23 cellular contexts compared by ENCODE assay signal in the genomic region with DNA sequence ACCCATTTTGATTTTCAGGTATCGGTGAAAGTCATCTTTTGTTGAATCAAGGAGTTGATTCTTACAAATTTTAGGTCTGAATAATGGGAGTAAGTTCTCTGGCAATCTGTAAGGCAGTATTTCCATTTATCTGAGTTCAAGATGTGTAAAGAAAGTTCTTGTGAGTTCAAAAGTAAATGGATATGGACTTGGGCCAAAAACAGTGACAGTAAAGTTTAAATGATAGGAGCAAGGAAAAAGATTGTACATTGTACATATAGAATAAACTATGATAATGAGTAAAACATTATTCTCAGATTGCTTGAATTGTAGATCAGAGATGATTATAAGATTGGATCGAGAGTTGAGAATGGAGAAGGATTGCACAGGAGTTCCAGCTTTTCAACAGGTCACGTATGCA.
"Had no signal": no experiment of that assay in that cellular context is flagged by ENCODE, and none has a peak within 500 bp of the region (broad histone marks: within the 10 kb centered on the region; RNA-seq: fewer than 3 reads in every experiment).

No MANE protein-coding gene starts in this region.

- H3K4me1 Mint-ChIP-seq: activated B cell treated with CpG ODN at 0.5 μM for 24 hours; activated CD4-positive, alpha-beta T cell treated with anti-CD3 and anti-CD28 coated beads, Interleukin-2, amount 10 ng/mL, durations not matched to agents 7 days and 5 days; brain; central memory CD8-positive, alpha-beta T cell; T-helper 17 cell had no signal

- H3K36me3 Mint-ChIP-seq: activated CD4-positive, alpha-beta memory T cell treated with anti-CD3 and anti-CD28 coated beads for 36 hours; activated naive CD8-positive, alpha-beta T cell; brain had no signal

- H3K9me3 Mint-ChIP-seq: activated B cell treated with CpG ODN at 0.5 μM for 24 hours; activated CD4-positive, alpha-beta memory T cell treated with anti-CD3 and anti-CD28 coated beads for 36 hours; activated CD4-positive, alpha-beta T cell treated with anti-CD3 and anti-CD28 coated beads, Interleukin-2, amount 10 ng/mL, durations not matched to agents 7 days and 5 days; activated naive CD4-positive, alpha-beta T cell treated with anti-CD3 and anti-CD28 coated beads for 36 hours; activated T-cell treated with anti-CD3 and anti-CD28 coated beads, Interleukin-2, amount 50 U/mL, for 4 hours; brain; central memory CD8-positive, alpha-beta T cell had no signal

- DNase-seq: activated B cell treated with CpG ODN at 0.5 μM for 24 hours; activated CD4-positive, alpha-beta memory T cell treated with anti-CD3 and anti-CD28 coated beads for 36 hours; activated CD4-positive, alpha-beta T cell treated with anti-CD3 and anti-CD28 coated beads, Interleukin-2, amount 10 ng/mL, durations not matched to agents 7 days and 5 days; activated CD8-positive, alpha-beta memory T cell treated with anti-CD3 and anti-CD28 coated beads for 24 hours; activated effector memory CD4-positive, alpha-beta T cell treated with anti-CD3 and anti-CD28 coated beads, Interleukin-2, amount 50 U/mL, for 16 hours; activated naive CD4-positive, alpha-beta T cell treated with anti-CD3 and anti-CD28 coated beads for 36 hours; activated T-cell treated with anti-CD3 and anti-CD28 coated beads, Interleukin-2, amount 50 U/mL, for 4 hours; amygdala; Karpas-422; MM.1S; NCI-H1105 treated with DMSO at 0.1 percent for 48 hours; NCI-H1436 treated with DMSO at 0.1 percent for 48 hours; NCI-H187; NCI-H2081; NCI-H510A treated with DMSO at 0.1 percent for 48 hours; NCI-H69; NK-92 treated with Interleukin-12 subunit alpha and Interleukin-12 subunit beta, amount 100 ng/mL, for 24 hours; SHP77 treated with DMSO at 0.1 percent for 48 hours; T-helper 17 cell; T-helper 9 cell had no signal

- H3K27me3 Mint-ChIP-seq: activated B cell treated with CpG ODN at 0.5 μM for 24 hours; activated CD4-positive, alpha-beta memory T cell treated with anti-CD3 and anti-CD28 coated beads for 36 hours; activated CD4-positive, alpha-beta T cell treated with anti-CD3 and anti-CD28 coated beads, Interleukin-2, amount 10 ng/mL, durations not matched to agents 7 days and 5 days; activated naive CD8-positive, alpha-beta T cell; brain; central memory CD8-positive, alpha-beta T cell; T-helper 17 cell had no signal

- ATAC-seq: activated T-cell treated with anti-CD3 and anti-CD28 coated beads, Interleukin-2, amount 50 U/mL, for 4 hours; T-helper 17 cell had no signal

- H3K27ac Mint-ChIP-seq: activated B cell treated with CpG ODN at 0.5 μM for 24 hours; activated CD4-positive, alpha-beta memory T cell treated with anti-CD3 and anti-CD28 coated beads for 36 hours; activated CD4-positive, alpha-beta T cell treated with anti-CD3 and anti-CD28 coated beads, Interleukin-2, amount 10 ng/mL, durations not matched to agents 7 days and 5 days; activated naive CD4-positive, alpha-beta T cell treated with anti-CD3 and anti-CD28 coated beads for 36 hours; activated naive CD8-positive, alpha-beta T cell; brain; T-helper 17 cell had no signal

- H3K4me3 Mint-ChIP-seq: activated B cell treated with CpG ODN at 0.5 μM for 24 hours; activated CD4-positive, alpha-beta memory T cell treated with anti-CD3 and anti-CD28 coated beads for 36 hours; activated CD4-positive, alpha-beta T cell treated with anti-CD3 and anti-CD28 coated beads, Interleukin-2, amount 10 ng/mL, durations not matched to agents 7 days and 5 days; activated naive CD4-positive, alpha-beta T cell treated with anti-CD3 and anti-CD28 coated beads for 36 hours; activated naive CD8-positive, alpha-beta T cell; activated T-cell treated with anti-CD3 and anti-CD28 coated beads, Interleukin-2, amount 50 U/mL, for 4 hours; brain; central memory CD8-positive, alpha-beta T cell; T-helper 17 cell had no signal
